ENCODE assay signal across 20 cellular contexts in the genomic region with DNA sequence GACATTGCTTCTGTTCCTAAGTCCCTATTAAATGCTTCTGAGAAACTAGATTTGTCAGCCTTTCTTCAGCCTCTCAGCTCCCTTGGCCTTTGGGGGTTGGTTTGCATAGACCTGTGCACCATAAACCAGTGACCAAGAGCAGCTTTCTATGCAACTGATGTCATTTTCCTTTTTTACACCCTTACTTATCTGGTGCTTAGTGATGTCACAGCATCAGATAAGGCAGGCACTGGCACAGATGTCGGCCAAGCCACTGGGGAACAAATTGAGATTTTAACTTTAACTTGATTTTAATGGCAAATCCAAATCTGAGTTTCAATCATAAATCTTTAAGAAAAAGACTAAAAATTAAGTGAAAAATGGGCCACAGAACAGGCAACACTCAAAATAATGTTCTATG. TPM values are rescaled to one million over a fixed set of nuclear protein-coding genes. Genes with fewer than 3 reads are reported as not detected.
A peak's percentile ranks its signal among the peaks of the same experiment; 100 is the strongest.
DNase-seq lines count a peak whose midpoint lies in the region; TF ChIP-seq lines count a peak whose summit lies in the region.
"Had no signal": no experiment of that assay in that cellular context is flagged by ENCODE, and none has a peak within 500 bp of the region (broad histone marks: within the 10 kb centered on the region; RNA-seq: fewer than 3 reads in every experiment).

No MANE protein-coding gene starts in this region.

- no peak overlapping the region for H3K27ac Mint-ChIP-seq in activated CD4-positive, alpha-beta T cell treated with anti-CD3 and anti-CD28 coated beads, Interleukin-2, amount 10 ng/mL, durations not matched to agents 24 days and 14 days
- no peak overlapping the region for H3K27ac Mint-ChIP-seq in nephron progenitor cell
- H3K27ac Mint-ChIP-seq in endothelial cell (ENCODE audit: unreplicated experiment), result no peak overlapping the region
- H3K27ac Mint-ChIP-seq: CD14-positive monocyte; CD4-positive, alpha-beta T cell; CD8-positive, alpha-beta memory T cell had no signal

- no peaks in the 10 kb centered on the region for H3K9me3 Mint-ChIP-seq in activated CD4-positive, alpha-beta T cell treated with anti-CD3 and anti-CD28 coated beads, Interleukin-2, amount 10 ng/mL, durations not matched to agents 24 days and 14 days
- H3K9me3 Mint-ChIP-seq in nephron progenitor cell, result peaks cover 8% of the 10 kb centered on the region
- no peaks in the 10 kb centered on the region for H3K9me3 Mint-ChIP-seq in endothelial cell (ENCODE audit: unreplicated experiment)
- H3K9me3 Mint-ChIP-seq: CD4-positive, alpha-beta T cell; CD8-positive, alpha-beta memory T cell had no signal

- intact Hi-C loops in activated CD4-positive, alpha-beta T cell treated with anti-CD3 and anti-CD28 coated beads, Interleukin-2, amount 10 ng/mL, durations not matched to agents 24 days and 14 days (cut with micrococcal nuclease), result loop anchor here (10.0 kb wide), 2 partner anchors 162 to 522 kb away; no protein-coding TSS in a partner anchor

- TF ChIP-seq CTCF in nephron progenitor cell (IDR thresholded peaks at IDR 0.05) (no peak), endothelial cell (IDR thresholded peaks at IDR 0.05; ENCODE audit: unreplicated experiment) (no peak)

- no peaks in the 10 kb centered on the region for H3K27me3 Mint-ChIP-seq in activated CD4-positive, alpha-beta T cell treated with anti-CD3 and anti-CD28 coated beads, Interleukin-2, amount 10 ng/mL, durations not matched to agents 24 days and 14 days
- peaks cover 20% of the 10 kb centered on the region for H3K27me3 Mint-ChIP-seq in nephron progenitor cell (ENCODE audit: low read depth, poor library complexity)
- no peaks in the 10 kb centered on the region for H3K27me3 Mint-ChIP-seq in endothelial cell (ENCODE audit: unreplicated experiment)

- no peaks in the 10 kb centered on the region for H3K36me3 Mint-ChIP-seq in activated CD4-positive, alpha-beta T cell treated with anti-CD3 and anti-CD28 coated beads, Interleukin-2, amount 10 ng/mL, durations not matched to agents 24 days and 14 days (ENCODE audit: low read depth)
- H3K36me3 Mint-ChIP-seq in nephron progenitor cell (ENCODE audit: low read depth) (no peaks in the 10 kb centered on the region), endothelial cell (ENCODE audit: low read depth, unreplicated experiment) (no peaks in the 10 kb centered on the region)
- H3K36me3 Mint-ChIP-seq: CD14-positive monocyte; CD8-positive, alpha-beta memory T cell had no signal

- peaks cover 31% of the 10 kb centered on the region for H3K4me1 Mint-ChIP-seq in activated CD4-positive, alpha-beta T cell treated with anti-CD3 and anti-CD28 coated beads, Interleukin-2, amount 10 ng/mL, durations not matched to agents 24 days and 14 days
- H3K4me1 Mint-ChIP-seq in nephron progenitor cell (peaks cover under 1% of the 10 kb centered on the region), endothelial cell (ENCODE audit: unreplicated experiment) (no peaks in the 10 kb centered on the region)

- H3K4me3 Mint-ChIP-seq in activated CD4-positive, alpha-beta T cell treated with anti-CD3 and anti-CD28 coated beads, Interleukin-2, amount 10 ng/mL, durations not matched to agents 24 days and 14 days, result no peak overlapping the region
- H3K4me3 Mint-ChIP-seq in nephron progenitor cell, result no peak overlapping the region
- no peak overlapping the region for H3K4me3 Mint-ChIP-seq in endothelial cell (ENCODE audit: unreplicated experiment)
- H3K4me3 Mint-ChIP-seq: CD14-positive monocyte; CD4-positive, alpha-beta T cell; CD8-positive, alpha-beta memory T cell had no signal

- DNase-seq in activated CD4-positive, alpha-beta T cell treated with anti-CD3 and anti-CD28 coated beads, Interleukin-2, amount 10 ng/mL, durations not matched to agents 24 days and 14 days, result peak; percentile 44
- no peak for DNase-seq in activated CD4-positive, alpha-beta T cell treated with anti-CD3 and anti-CD28 coated beads, Interleukin-2, amount 50 U/mL, for 1 hour
- DNase-seq in SK-N-DZ (ENCODE audit: low spot score) (peak; percentile 27), myocyte (ENCODE audit: low read depth) (peak; percentile 36), nephron progenitor cell (no peak), endothelial cell (ENCODE audit: low spot score) (no peak), HuH-7 (ENCODE audit: low spot score) (no peak)
- DNase-seq: 8988T; ACHN; AML-193; BE2C; CD4-positive, alpha-beta T cell; CD8-positive, alpha-beta memory T cell; DMS 273 treated with DMSO at 0.1 percent for 48 hours; DMS79; EL; GDM1; GOT3 had no signal

RNA-seq across cellular contexts. Expression of a gene that starts 59.8 kb away (rescaled TPM):
- total RNA-seq in activated CD4-positive, alpha-beta T cell treated with anti-CD3 and anti-CD28 coated beads, Interleukin-2, amount 10 ng/mL, durations not matched to agents 24 days and 14 days, result 1.5 TPM in 2 replicates
- polyA plus RNA-seq in SK-N-DZ (2014; cell fraction: cytosol; rRNA removed), result 1.5 TPM in 1 of 2 replicates, not detected in the other
- polyA plus RNA-seq in SK-N-DZ (2014; cell fraction: nucleus; rRNA removed), result 0.08 TPM in 1 of 2 replicates, not detected in the other
- total RNA-seq in myocyte (0.26 and 1.9 TPM in 2 replicates), endothelial cell (ENCODE audit: unreplicated experiment) (0.31 TPM)
- polyA plus RNA-seq in myocyte (2012), result 0.61 TPM
- total RNA-seq: CD8-positive, alpha-beta memory T cell had no signal
- polyA plus RNA-seq: A549; CD8-positive, alpha-beta memory T cell had no signal

Comparison
In these comparisons a context has a peak if more than half of its experiments do, and no peak if none do; other contexts are left out.
1. DNase-seq: peak in activated CD4-positive, alpha-beta T cell treated with anti-CD3 and anti-CD28 coated beads, Interleukin-2, amount 10 ng/mL, durations not matched to agents 24 days and 14 days (single experiment), SK-N-DZ (single experiment) and myocyte (single experiment); none in activated CD4-positive, alpha-beta T cell treated with anti-CD3 and anti-CD28 coated beads, Interleukin-2, amount 50 U/mL, for 1 hour (single experiment), nephron progenitor cell (single experiment), endothelial cell (single experiment) and HuH-7 (single experiment).